Comparison of ENCODE assay signal across 11 cellular contexts in the genomic region with DNA sequence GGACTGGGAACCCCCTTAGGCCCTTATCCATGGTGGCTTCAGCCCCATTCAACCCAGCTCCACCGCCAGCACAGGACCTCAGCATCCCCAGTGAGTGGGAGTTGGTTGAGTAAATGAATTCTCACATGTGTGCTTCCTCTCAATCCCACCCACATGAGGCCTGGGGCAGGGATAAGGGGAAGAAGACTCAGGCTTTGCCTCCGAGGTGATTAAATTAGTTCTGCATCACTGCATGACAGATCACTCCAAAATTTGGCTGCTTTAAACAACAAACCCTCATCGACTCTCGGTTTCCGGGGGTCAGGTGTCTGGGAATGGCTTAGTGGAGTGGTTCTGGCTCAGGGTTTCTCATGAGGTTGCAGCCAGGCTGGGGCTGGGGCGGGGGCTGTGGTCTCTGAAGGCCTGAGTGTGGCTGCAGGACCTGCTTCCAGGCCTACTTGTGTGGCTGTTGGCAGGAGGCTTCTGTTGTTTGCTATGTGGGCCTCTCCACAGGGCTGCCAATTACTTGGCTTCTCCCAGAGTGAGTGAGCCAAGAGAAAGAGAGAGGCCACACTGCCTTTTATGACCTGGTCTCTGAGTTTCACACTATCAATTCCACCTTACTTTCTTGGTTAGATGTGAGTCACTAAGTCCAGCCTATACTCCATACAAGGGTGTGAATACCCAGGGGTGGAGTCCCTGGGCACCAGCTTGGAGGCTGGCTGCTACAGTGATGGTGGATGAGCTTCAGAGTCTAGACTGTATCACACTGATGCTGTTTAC. TPM values are rescaled to one million over a fixed set of nuclear protein-coding genes. Genes with fewer than 3 reads are reported as not detected.
DNase-seq lines count a peak whose midpoint lies in the region; ATAC-seq, FAIRE-seq and TF ChIP-seq lines count a peak whose summit lies in the region.
"Had no signal": no experiment of that assay in that cellular context is flagged by ENCODE, and none has a peak within 500 bp of the region (broad histone marks: within the 10 kb centered on the region; RNA-seq: fewer than 3 reads in every experiment).

No MANE protein-coding gene starts in this region.

- in situ Hi-C loops in G401 (cut with HindIII; ENCODE audit: low sequenced_read_pairs), result no loop called here

- no peaks in the 10 kb centered on the region for H3K36me3 ChIP-seq in psoas muscle (ENCODE audit: insufficient read depth in 1 of 2, low read depth in 1 of 2)
- H3K36me3 ChIP-seq in effector memory CD4-positive, alpha-beta T cell (ENCODE audit: control insufficient read depth, insufficient read depth, low read length), result no peaks in the 10 kb centered on the region

- H3K9me3 ChIP-seq in psoas muscle, result no peaks in the 10 kb centered on the region
- H3K9me3 ChIP-seq in effector memory CD4-positive, alpha-beta T cell (ENCODE audit: control insufficient read depth, low read length), result no peaks in the 10 kb centered on the region

- H3K4me3 ChIP-seq in psoas muscle, result no peak overlapping the region
- H3K4me3 ChIP-seq in effector memory CD4-positive, alpha-beta T cell (ENCODE audit: insufficient read depth, low read depth, low read length, poor library complexity, severe bottlenecking), result no peak overlapping the region

- peak; percentile 5 for DNase-seq in G401 (ENCODE audit: low spot score)
- DNase-seq in M059J (ENCODE audit: low read depth), result peak; percentile 67
- DNase-seq in psoas muscle, result no peak
- DNase-seq in H4 (ENCODE audit: low spot score), result no peak
- no peak for DNase-seq in effector memory CD4-positive, alpha-beta T cell
- DNase-seq in stimulated activated CD4-positive, alpha-beta T cell treated with anti-CD3 and anti-CD28 coated beads, Interleukin-2, amount 100 ng/mL, for 24 hours, result no peak
- DNase-seq in D721Med (ENCODE audit: insufficient read length, low spot score), result no peak
- DNase-seq: naive B cell, NCI-H2171 had no signal

- TF ChIP-seq CTCF in psoas muscle (IDR thresholded peaks at IDR 0.05) (no peak), D721Med (IDR thresholded peaks at IDR 0.05; ENCODE audit: insufficient read depth, missing control alignments) (no peak)

- ATAC-seq in esophagus mucosa, result peak; percentile 64
- ATAC-seq in psoas muscle, result peak; percentile 53 to 80 (median 67)

- intact Hi-C loops in psoas muscle (cut with DNase I), result no loop called here

- no peak for FAIRE-seq in D721Med (lab: Jason Lieb, UNC)
- FAIRE-seq: TTC549 had no signal

- H3K27ac ChIP-seq in psoas muscle, result no peak overlapping the region
- H3K27ac ChIP-seq in effector memory CD4-positive, alpha-beta T cell (ENCODE audit: insufficient read depth, low read length, poor library complexity, severe bottlenecking), result no peak overlapping the region

- WGBS in psoas muscle, 3 donors, result 33 to 45% (median 42%) methylated on average over 6 of the region's 6 CpGs

- no peaks in the 10 kb centered on the region for H3K27me3 ChIP-seq in psoas muscle (ENCODE audit: insufficient read depth in 3 of 3, low read length in 2 of 3)
- no peaks in the 10 kb centered on the region for H3K27me3 ChIP-seq in effector memory CD4-positive, alpha-beta T cell (replicated peaks; ENCODE audit: control insufficient read depth, insufficient read depth, low read length, poor library complexity, severe bottlenecking)

- H3K4me1 ChIP-seq in psoas muscle, result peaks cover 4% of the 10 kb centered on the region
- no peaks in the 10 kb centered on the region for H3K4me1 ChIP-seq in effector memory CD4-positive, alpha-beta T cell (ENCODE audit: control insufficient read depth, insufficient read depth, low read length, poor library complexity, severe bottlenecking)

RNA-seq across cellular contexts. Expression of a gene that starts 15.9 kb away (rescaled TPM):
- not detected in 2 replicates for total RNA-seq in G401 (2014; rRNA removed; shearing (Covaris generic))
- not detected in 2 replicates for total RNA-seq in M059J (2014; rRNA removed; shearing (Covaris generic))
- total RNA-seq in esophagus mucosa (0.60 TPM), psoas muscle (not detected)
- under 1 TPM in 2 of 3 donors, not detected in 1; 0.04 to 0.19 TPM for polyA plus RNA-seq in psoas muscle
- total RNA-seq in H4 (2014; rRNA removed; shearing (Covaris generic)), result not detected in 2 replicates

RNA-seq across cellular contexts. Expression of a gene that starts 35.1 kb away (rescaled TPM):
- total RNA-seq in G401 (2014; rRNA removed; shearing (Covaris generic)), result 94.6 and 105 TPM in 2 replicates
- total RNA-seq in M059J (2014; rRNA removed; shearing (Covaris generic)), result 10.1 and 11.3 TPM in 2 replicates
- total RNA-seq in esophagus mucosa (12.4 TPM), psoas muscle (1 to 10 TPM; 1.1 to 6.7 (median 3.4) TPM)
- polyA plus RNA-seq in psoas muscle, result 10 to 100 TPM in 1 of 3 donors, 1 to 10 TPM in 2; 1.2 to 14.1 (median 3.0) TPM
- total RNA-seq in H4 (2014; rRNA removed; shearing (Covaris generic)), result 8.1 and 11.3 TPM in 2 replicates

Comparison
In these comparisons a context has a peak if more than half of its experiments do, and no peak if none do; other contexts are left out.
1. DNase-seq: peak in G401 (single experiment) and M059J (single experiment); none in psoas muscle (0 of 2), H4 (single experiment), effector memory CD4-positive, alpha-beta T cell (0 of 3), stimulated activated CD4-positive, alpha-beta T cell treated with anti-CD3 and anti-CD28 coated beads, Interleukin-2, amount 100 ng/mL, for 24 hours (0 of 2) and D721Med (single experiment).